11 cellular contexts compared by ENCODE assay signal in the genomic region with DNA sequence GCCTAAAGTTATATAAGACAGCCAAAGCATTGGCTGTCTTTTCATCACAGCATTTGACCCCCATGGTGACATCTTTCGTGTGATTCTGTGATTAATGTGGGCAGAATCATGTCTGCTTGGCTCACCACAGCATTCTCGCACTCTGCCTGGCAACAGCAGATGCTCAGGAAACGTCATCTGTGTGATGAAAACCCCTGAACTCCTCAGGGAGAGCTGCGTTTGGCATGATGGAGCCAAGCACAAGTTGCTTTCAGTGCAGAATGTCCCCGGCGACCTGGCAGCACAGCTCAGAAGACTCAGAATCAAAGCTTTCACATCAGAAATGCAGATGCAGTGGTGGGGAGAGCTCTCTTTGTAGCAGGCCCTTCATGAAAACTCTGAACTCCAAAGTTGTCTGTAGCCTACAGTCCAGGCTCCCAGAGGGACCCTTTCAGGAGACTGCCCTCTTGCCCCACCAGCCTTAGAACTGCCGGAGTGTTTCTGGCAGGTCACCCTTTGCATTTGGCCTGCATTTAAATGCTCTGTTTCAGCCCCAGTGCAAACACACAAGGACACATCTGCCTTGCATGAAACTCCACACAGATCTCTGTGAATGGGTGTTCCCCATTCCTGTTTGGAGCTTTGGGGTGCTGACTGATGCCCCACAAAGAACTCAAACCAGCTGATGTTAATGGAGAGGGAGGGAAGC.
DNase-seq lines count a peak whose midpoint lies in the region; ATAC-seq, FAIRE-seq and TF ChIP-seq lines count a peak whose summit lies in the region.
"Had no signal": no experiment of that assay in that cellular context is flagged by ENCODE, and none has a peak within 500 bp of the region (broad histone marks: within the 10 kb centered on the region; RNA-seq: fewer than 3 reads in every experiment).

No MANE protein-coding gene starts in this region.

- H3K27ac Mint-ChIP-seq in nephron progenitor cell, result no peak overlapping the region

- no peak overlapping the region for H3K4me3 ChIP-seq in A549
- no peak overlapping the region for H3K4me3 ChIP-seq in Jurkat, Clone E6-1 (ENCODE audit: low read length)
- H3K4me3 ChIP-seq in heart right ventricle, result no peak overlapping the region
- H3K4me3 ChIP-seq: ovary had no signal

- no peaks in the 10 kb centered on the region for H3K9me3 ChIP-seq in A549
- H3K9me3 ChIP-seq in heart right ventricle, result peaks cover 0 to 19% (median 0%) of the 10 kb centered on the region in 11 donors
- H3K9me3 ChIP-seq: ovary had no signal

- TF ChIP-seq POLR2A in A549 (IDR thresholded peaks at IDR 0.05; ENCODE audit: low read length), result no peak

- no peak for FAIRE-seq in A549 (lab: Jason Lieb, UNC)

- no peak for TF ChIP-seq CTCF in A549 (IDR thresholded peaks at IDR 0.05)
- TF ChIP-seq CTCF in heart right ventricle (IDR thresholded peaks at IDR 0.05), result no peak
- TF ChIP-seq CTCF in nephron progenitor cell (IDR thresholded peaks at IDR 0.05), result no peak

- peaks cover 22% of the 10 kb centered on the region for H3K36me3 Mint-ChIP-seq in nephron progenitor cell (ENCODE audit: low read depth)

- intact Hi-C loops in heart right ventricle (cut with DNase I), result no loop called here

- H3K27ac ChIP-seq in A549 (no peak overlapping the region), heart right ventricle (no peak overlapping the region)
- H3K27ac ChIP-seq: ovary had no signal

- no peaks in the 10 kb centered on the region for H3K36me3 ChIP-seq in heart right ventricle
- H3K36me3 ChIP-seq: ovary had no signal

- no peak for DNase-seq in A549 (ENCODE audit: low read depth in 1 of 2, low spot score in 1 of 2)
- peak; percentile 44 for DNase-seq in Jurkat, Clone E6-1 (ENCODE audit: low read depth, low spot score)
- DNase-seq in heart right ventricle, result peak in 1 of 2 donors; percentile 38
- DNase-seq in NCI-H1436 treated with DMSO at 0.1 percent for 48 hours (lab: John Stamatoyannopoulos, UW), result no peak
- no peak for DNase-seq in activated effector memory CD4-positive, alpha-beta T cell treated with Interleukin-2 at 50 U/mL for 16 hours
- DNase-seq in NCI-H82 (lab: John Stamatoyannopoulos, UW), result no peak
- DNase-seq in nephron progenitor cell, result no peak
- DNase-seq: COR-L47 had no signal

- CTCF ChIA-PET in A549 (lab: Yijun Ruan, JAX), result interaction anchor here (1.0 to 1.4 kb wide), 2 partner anchors 22 to 26 kb away, joined by 4 read pairs; no protein-coding TSS in a partner anchor

- peaks cover 15% of the 10 kb centered on the region for H3K27me3 Mint-ChIP-seq in nephron progenitor cell (ENCODE audit: low read depth, poor library complexity)

- H3K4me2 ChIP-seq in A549, result no peak overlapping the region

- H3K4me1 Mint-ChIP-seq in nephron progenitor cell, result peaks cover 26% of the 10 kb centered on the region

- ATAC-seq in A549 (no peak), GM19328 (IDR thresholded peaks at IDR 0.05; ENCODE audit: unreplicated experiment) (peak; percentile 75), heart right ventricle (peak; percentile 43 to 83 (median 62))

- H3K4me1 ChIP-seq in A549, result no peaks in the 10 kb centered on the region
- peaks cover 0 to 24% (median 7%) of the 10 kb centered on the region in 9 donors for H3K4me1 ChIP-seq in heart right ventricle

- POLR2A ChIA-PET in A549 (lab: Yijun Ruan, JAX), result no interaction called here

- H3K27me3 ChIP-seq in heart right ventricle, result no peaks in the 10 kb centered on the region
- H3K27me3 ChIP-seq: ovary had no signal

- WGBS in A549 (ENCODE audit: missing lambda C conversion rate), result 66% methylated on average over 7 of the region's 7 CpGs
- 46 to 49% methylated on average over 7 of the region's 7 CpGs for WGBS in heart right ventricle, 2 donors

- no peak for TF ChIP-seq RAD21 in A549 (conservative IDR thresholded peaks at IDR 0.05 in 1 of 2, IDR thresholded peaks at IDR 0.05 in 1 of 2)

- no peak for TF ChIP-seq EP300 in A549 (IDR thresholded peaks at IDR 0.05)

- no peak overlapping the region for H3K4me3 Mint-ChIP-seq in nephron progenitor cell
- H3K4me3 Mint-ChIP-seq: stimulated activated naive CD8-positive, alpha-beta T cell treated with anti-CD3 and anti-CD28 coated beads, Interleukin-15, Interleukin-2, amounts not matched to agents 100 ng/mL and 50 ng/mL, for 24 hours had no signal

- H3K9me3 Mint-ChIP-seq in nephron progenitor cell, result peaks cover 24% of the 10 kb centered on the region
- H3K9me3 Mint-ChIP-seq: stimulated activated naive CD8-positive, alpha-beta T cell treated with anti-CD3 and anti-CD28 coated beads, Interleukin-15, Interleukin-2, amounts not matched to agents 100 ng/mL and 50 ng/mL, for 24 hours had no signal

TF ChIP-seq in A549, 52 proteins besides CTCF, POLR2A, EP300 and RAD21:
- TF ChIP-seq ZSCAN20 (CRISPR knock-in tag; IDR thresholded peaks at IDR 0.05) (no peak), RFX5 (IDR thresholded peaks at IDR 0.05) (peak; percentile 88)
TF ChIP-seq in A549: peak in this region for 1.

Comparison
In these comparisons a context has a peak if more than half of its experiments do, and no peak if none do; other contexts are left out.
1. ATAC-seq: peak in GM19328 (single experiment) and heart right ventricle (8 of 8); none in A549 (0 of 2).